Comparison of ENCODE assay signal across 1 cellular context in genomic region chr1:82152356-82153281, GRCh38.
TF ChIP-seq lines count a peak whose summit lies in the region.

No MANE protein-coding gene starts in this region.

TF ChIP-seq in GM12878, 131 proteins besides CTCF, POLR2A, EP300 and RAD21 (continued from another document):
- TF ChIP-seq ZNF592 (IDR thresholded peaks at IDR 0.05) (no peak), POLR2AphosphoS5 (IDR thresholded peaks at IDR 0.05; ENCODE audit: low read length) (no peak), FOS (IDR thresholded peaks at IDR 0.05; ENCODE audit: borderline replicate concordance, extremely low read depth, insufficient read length) (no peak), POLR2AphosphoS2 (IDR thresholded peaks at IDR 0.05; ENCODE audit: low read depth, low read length) (no peak), ZZZ3 (IDR thresholded peaks at IDR 0.05; ENCODE audit: control insufficient read depth, insufficient read length, low read depth) (no peak), DPF2 (IDR thresholded peaks at IDR 0.05) (peak; percentile 89), SMARCA5 (IDR thresholded peaks at IDR 0.05) (peak; percentile 7; the same call in 1 of the 2 replicates), HDAC6 (IDR thresholded peaks at IDR 0.05; ENCODE audit: unreplicated experiment) (no peak), TBL1XR1 (IDR thresholded peaks at IDR 0.05; ENCODE audit: low read depth, low read length) (no peak), NR2F1 (conservative IDR thresholded peaks at IDR 0.05) (peak; percentile 96), IKZF2 (IDR thresholded peaks at IDR 0.05) (peak; percentile 53 to 63; a peak in 2 of 4 replicates), IKZF1 (conservative IDR thresholded peaks at IDR 0.05) (peak; percentile 72), BHLHE40 (IDR thresholded peaks at IDR 0.05; ENCODE audit: borderline replicate concordance in 1 of 2, low read depth in 2 of 2, low read length in 1 of 2) (0 out of 4 replicates have a peak, but pooled peaks of 1 of the 2 experiments have one; percentile 22), RUNX3 (IDR thresholded peaks at IDR 0.05; ENCODE audit: low read length) (peak; percentile 60; the same call in 1 of the 2 replicates), FOXM1 (IDR thresholded peaks at IDR 0.05; ENCODE audit: low read depth, low read length) (0 out of 2 replicates have a peak, but pooled peaks have one; percentile 17)
